ENCODE assay signal across 21 cellular contexts in genomic region chr12:89395712-89396111, GRCh38.
"Had no signal": no experiment of that assay in that cellular context is flagged by ENCODE, and none has a peak within 500 bp of the region (broad histone marks: within the 10 kb centered on the region; RNA-seq: fewer than 3 reads in every experiment).

No MANE protein-coding gene starts in this region.

- H3K36me3 ChIP-seq: colonic mucosa, gastrocnemius medialis, heart right ventricle, pancreas, suprapubic skin, thyroid gland, upper lobe of left lung, uterus had no signal

- FAIRE-seq: pancreas had no signal

- H3K4me1 ChIP-seq: colonic mucosa, uterus had no signal

- H3K27ac ChIP-seq: colonic mucosa, gastrocnemius medialis, heart right ventricle, pancreas, suprapubic skin, thyroid gland, upper lobe of left lung, uterus had no signal

- ATAC-seq: esophagus mucosa; gastrocnemius medialis; heart right ventricle; left lobe of liver; naive thymus-derived CD8-positive, alpha-beta T cell; pancreas; right cardiac atrium; stimulated activated naive CD8-positive, alpha-beta T cell treated with anti-CD3 and anti-CD28 coated beads, Interleukin-15, Interleukin-2, amounts not matched to agents 100 U/mL and 50 U/mL, for 24 hours had no signal

- H3K9me3 ChIP-seq: colonic mucosa, gastrocnemius medialis, heart right ventricle, pancreas, suprapubic skin, thyroid gland, upper lobe of left lung, uterus had no signal

- H3K4me2 ChIP-seq: smooth muscle cell had no signal

- DNase-seq: colonic mucosa; dermis blood vessel endothelial cell; gastrocnemius medialis; heart right ventricle; hypothalamus; islet precursor cell; mammary epithelial cell; naive thymus-derived CD8-positive, alpha-beta T cell; occipital lobe; pancreas; right cardiac atrium; stimulated activated CD4-positive, alpha-beta T cell treated with anti-CD3 and anti-CD28 coated beads, Interleukin-2, amount 100 ng/mL, for 48 hours; stimulated activated naive CD8-positive, alpha-beta T cell treated with anti-CD3 and anti-CD28 coated beads, Interleukin-15, Interleukin-2, amounts not matched to agents 100 U/mL and 50 U/mL, for 24 hours; thyroid gland; uterus had no signal

- H3K27me3 Mint-ChIP-seq: progenitor cell of endocrine pancreas had no signal

- H3K4me3 ChIP-seq: colonic mucosa, gastrocnemius medialis, heart right ventricle, pancreas, smooth muscle cell, suprapubic skin, thyroid gland, upper lobe of left lung, uterus had no signal

- H3K27ac Mint-ChIP-seq: progenitor cell of endocrine pancreas had no signal

- H3K27me3 ChIP-seq: colonic mucosa, gastrocnemius medialis, heart right ventricle, pancreas, suprapubic skin, thyroid gland, upper lobe of left lung, uterus had no signal
